ENCODE assay signal across 11 cellular contexts in genomic region chr3:129558076-129558771, GRCh38. TPM values are rescaled to one million over a fixed set of nuclear protein-coding genes. Genes with fewer than 3 reads are reported as not detected.
DNase-seq lines count a peak whose midpoint lies in the region; ATAC-seq, FAIRE-seq and TF ChIP-seq lines count a peak whose summit lies in the region.
"Had no signal": no experiment of that assay in that cellular context is flagged by ENCODE, and none has a peak within 500 bp of the region (broad histone marks: within the 10 kb centered on the region; RNA-seq: fewer than 3 reads in every experiment).

No MANE protein-coding gene starts in this region.

- CTCF ChIA-PET in HepG2 (lab: Yijun Ruan, JAX; ENCODE audit: low intra/inter-chr PET ratio, low total read pairs): no interaction called here
- CTCF ChIA-PET in GM12878 (lab: Yijun Ruan, JAX): interaction anchor here (0.8 to 1.0 kb wide), 2 partner anchors 40 to 68 kb away, joined by 3 read pairs; no protein-coding TSS in a partner anchor

- BruUV-seq in HepG2 (replicated peaks; lab: Mats Ljungman, UMichigan) (no TSS peak), GM12878 (replicated peaks; lab: Mats Ljungman, UMichigan) (no TSS peak)

- H3K27me3 Mint-ChIP-seq in natural killer cell (ENCODE audit: low read depth in 2 of 2): peaks cover 3 to 7% of the 10 kb centered on the region in 2 donors

- no peaks in the 10 kb centered on the region for H3K79me2 ChIP-seq in HepG2 (ENCODE audit: insufficient read depth, low read length)
- no peaks in the 10 kb centered on the region for H3K79me2 ChIP-seq in GM12878 (ENCODE audit: control insufficient read depth, insufficient read depth, low read length)

- peaks cover 9 to 17% of the 10 kb centered on the region in 2 experiments; a peak in 3 of 5 replicates for H3K36me3 ChIP-seq in HepG2 (replicated peaks in 1 of 2; ENCODE audit: control insufficient read depth in 1 of 2, insufficient read depth in 2 of 2, low read length in 2 of 2)
- H3K36me3 ChIP-seq in right lobe of liver: no peaks in the 10 kb centered on the region
- H3K36me3 ChIP-seq in GM12878 (ENCODE audit: control insufficient read depth in 2 of 2, insufficient read depth in 2 of 2, low read length in 1 of 2): no peaks in the 10 kb centered on the region
- no peaks in the 10 kb centered on the region for H3K36me3 ChIP-seq in breast epithelium

- ATAC-seq in HepG2 (no peak), right lobe of liver (no peak), GM12878 (no peak), natural killer cell (peak; percentile 69 to 85 (median 72)), GM21367 (IDR thresholded peaks at IDR 0.05; ENCODE audit: unreplicated experiment) (no peak), GM18505 (IDR thresholded peaks at IDR 0.05; ENCODE audit: unreplicated experiment) (no peak)

- H3K4me3 ChIP-seq in HepG2 (replicated peaks in 1 of 3; ENCODE audit: insufficient read depth in 1 of 3, low read depth in 2 of 3, low read length in 3 of 3) (no peak overlapping the region), right lobe of liver (no peak overlapping the region), GM12878 (no peak overlapping the region), breast epithelium (no peak overlapping the region)

- 97% methylated on average over 14 of the region's 15 CpGs for WGBS in HepG2 (ENCODE audit: low lambda C conversion rate)
- 72% methylated on average over 11 of the region's 15 CpGs for WGBS in right lobe of liver (ENCODE audit: insufficient coverage, low coverage, low lambda C conversion rate, missing lambda C conversion rate)
- WGBS in GM12878 (ENCODE audit: insufficient coverage, insufficient replicate concordance, low lambda C conversion rate, missing lambda C conversion rate): 52% methylated on average over 15 of the region's 15 CpGs

- peak overlapping the region; percentile 76 for H3K4me3 Mint-ChIP-seq in natural killer cell

- TF ChIP-seq RAD21 in HepG2 (CRISPR knock-in tag; IDR thresholded peaks at IDR 0.05) (no peak), GM12878 (IDR thresholded peaks at IDR 0.05; ENCODE audit: insufficient read depth, low read depth, low read length) (no peak)

- H3K9ac ChIP-seq in HepG2 (ENCODE audit: insufficient read depth, low read depth, low read length): 0 out of 2 replicates have a peak overlapping the region, but pooled peaks have one; percentile 3
- H3K9ac ChIP-seq in GM12878 (ENCODE audit: control insufficient read depth, insufficient read depth, low read length): no peak overlapping the region

- no peaks in the 10 kb centered on the region for H3K36me3 Mint-ChIP-seq in natural killer cell

- in situ Hi-C loops in HepG2 (cut with HindIII; ENCODE audit: extremely low pct_ligation_motif_present, low pct_unique_long_range_greater_than_20kb) (no loop called here), GM12878 (cut with MboI) (no loop called here)

- peak overlapping the region; percentile 79 to 92 for H3K27ac Mint-ChIP-seq in natural killer cell

- intact Hi-C loops in HepG2 (cut with micrococcal nuclease; ENCODE audit: unreplicated experiment): loop anchor here (10.0 kb wide), 1 partner anchor 63 kb away; no protein-coding TSS in a partner anchor
- intact Hi-C loops in right lobe of liver (cut with DNase I): no loop called here
- intact Hi-C loops in GM12878 (cut with micrococcal nuclease; ENCODE audit: unreplicated experiment): no loop called here
- intact Hi-C loops in natural killer cell (cut with micrococcal nuclease): no loop called here
- intact Hi-C loops in breast epithelium (cut with DNase I; ENCODE audit: low total_unique reads): no loop called here

- H3K4me1 Mint-ChIP-seq in natural killer cell: peaks cover 36 to 49% of the 10 kb centered on the region in 2 donors

- H3K27ac ChIP-seq in HepG2 (ENCODE audit: extremely low read length, insufficient read depth, low read length) (peak overlapping the region; percentile 69), right lobe of liver (no peak overlapping the region), GM12878 (ENCODE audit: control insufficient read depth, insufficient read depth) (no peak overlapping the region), breast epithelium (peak overlapping the region in 1 of 2 donors; percentile 77)
- H3K27ac ChIP-seq: RWPE1 had no signal

- H3K4me1 ChIP-seq in HepG2 (ENCODE audit: insufficient read depth, low read length): peaks cover 35% of the 10 kb centered on the region
- H3K4me1 ChIP-seq in right lobe of liver: peaks cover 0 to 5% (median 0%) of the 10 kb centered on the region in 4 donors
- no peaks in the 10 kb centered on the region for H3K4me1 ChIP-seq in GM12878 (ENCODE audit: control insufficient read depth, insufficient read depth, low read length)
- peaks cover 0 to 9% of the 10 kb centered on the region in 2 donors for H3K4me1 ChIP-seq in breast epithelium

- TF ChIP-seq EP300 in HepG2 (IDR thresholded peaks at IDR 0.05; ENCODE audit: low read depth in 2 of 2, low read length in 2 of 2) (no peak), HepG2 (CRISPR knock-in tag; IDR thresholded peaks at IDR 0.05; ENCODE audit: borderline replicate concordance) (no peak), GM12878 (IDR thresholded peaks at IDR 0.05; ENCODE audit: borderline replicate concordance in 1 of 2, control insufficient read depth in 1 of 2, low read depth in 2 of 2, low read length in 2 of 2) (no peak)

- no peak overlapping the region for H2AFZ ChIP-seq in HepG2 (ENCODE audit: low read length)
- H2AFZ ChIP-seq in GM12878 (ENCODE audit: control insufficient read depth, low read depth, low read length): peak overlapping the region; percentile 51; the same call in 1 of the 2 replicates

- H3K9me3 ChIP-seq in HepG2 (ENCODE audit: low read length): no peaks in the 10 kb centered on the region
- no peaks in the 10 kb centered on the region for H3K9me3 ChIP-seq in right lobe of liver
- H3K9me3 ChIP-seq in GM12878 (replicated peaks; ENCODE audit: control insufficient read depth, insufficient read depth, low read length): no peaks in the 10 kb centered on the region
- H3K9me3 ChIP-seq in breast epithelium: no peaks in the 10 kb centered on the region

- FAIRE-seq in HepG2 (lab: Jason Lieb, UNC): no peak
- FAIRE-seq in GM12878 (lab: Jason Lieb, UNC): no peak

- RAD21 ChIA-PET in GM12878 (lab: Charles Lee; ENCODE audit: unreplicated experiment): no interaction called here

- no peak for TF ChIP-seq CTCF in HepG2 (CRISPR knock-in tag; IDR thresholded peaks at IDR 0.05)
- no peak for TF ChIP-seq CTCF in right lobe of liver (IDR thresholded peaks at IDR 0.05)
- no peak for TF ChIP-seq CTCF in GM12878 (IDR thresholded peaks at IDR 0.05 in 2 of 3, conservative IDR thresholded peaks at IDR 0.05 in 1 of 3; ENCODE audit: control insufficient read depth in 2 of 3, extremely low read depth in 1 of 3, insufficient read depth in 1 of 3, low read depth in 3 of 3, low read length in 3 of 3)
- no peak for TF ChIP-seq CTCF in natural killer cell (IDR thresholded peaks at IDR 0.05)
- no peak for TF ChIP-seq CTCF in breast epithelium (IDR thresholded peaks at IDR 0.05)

- POLR2A ChIA-PET in HepG2 (lab: Yijun Ruan, JAX): interaction anchor here (0.9 to 2.2 kb wide), 6 partner anchors 19 to 68 kb away, joined by 3 to 12 read pairs (median 8); no protein-coding TSS in a partner anchor
- POLR2A ChIA-PET in GM12878 (lab: Charles Lee): no interaction called here

- H3K27me3 ChIP-seq in HepG2 (ENCODE audit: control insufficient read depth in 1 of 2, insufficient read depth in 2 of 2, low read length in 2 of 2): no peaks in the 10 kb centered on the region; a peak in 1 of 5 replicates
- no peaks in the 10 kb centered on the region for H3K27me3 ChIP-seq in right lobe of liver
- H3K27me3 ChIP-seq in GM12878 (replicated peaks in 1 of 2; ENCODE audit: control insufficient read depth in 2 of 2, insufficient read depth in 2 of 2, low read length in 1 of 2): peaks cover 0 to 2% of the 10 kb centered on the region in 2 experiments; a peak in 1 of 4 replicates
- no peaks in the 10 kb centered on the region for H3K27me3 ChIP-seq in breast epithelium

- H3K9me3 Mint-ChIP-seq in natural killer cell: no peaks in the 10 kb centered on the region

- H4K20me1 ChIP-seq in HepG2 (ENCODE audit: insufficient read depth, low read length) (no peaks in the 10 kb centered on the region), GM12878 (ENCODE audit: control insufficient read depth, insufficient read depth) (no peaks in the 10 kb centered on the region)

- SMC1A ChIA-PET in GM12878 (lab: Charles Lee; ENCODE audit: uncharacterized antibody, unreplicated experiment): no interaction called here

- H3K4me2 ChIP-seq in HepG2 (ENCODE audit: low read depth, low read length): no peak overlapping the region
- no peak overlapping the region for H3K4me2 ChIP-seq in GM12878 (ENCODE audit: control insufficient read depth, insufficient read depth)

- TF ChIP-seq POLR2A in HepG2 (IDR thresholded peaks at IDR 0.05; ENCODE audit: insufficient read depth in 1 of 2, low read depth in 2 of 2, low read length in 2 of 2): no peak
- TF ChIP-seq POLR2A in right lobe of liver (IDR thresholded peaks at IDR 0.05): no peak
- TF ChIP-seq POLR2A in GM12878 (IDR thresholded peaks at IDR 0.05; ENCODE audit: low read depth, low read length): no peak
- TF ChIP-seq POLR2A in breast epithelium (IDR thresholded peaks at IDR 0.05): no peak
- no peak for TF ChIP-seq POLR2A in GM18505 (IDR thresholded peaks at IDR 0.05; ENCODE audit: borderline replicate concordance, extremely low read depth, insufficient read depth, insufficient read length)

- DNase-seq in HepG2 (ENCODE audit: low spot score): no peak
- DNase-seq in right lobe of liver: no peak
- no peak for DNase-seq in GM12878 (ENCODE audit: low read depth, low spot score)
- DNase-seq in natural killer cell: no peak
- DNase-seq in breast epithelium (ENCODE audit: low spot score in 2 of 2): no peak
- DNase-seq in GM03348 (ENCODE audit: low spot score): no peak
- DNase-seq: activated CD4-positive, alpha-beta T cell treated with anti-CD3 and anti-CD28 coated beads for 48 hours; NCI-H1436 had no signal

RNA-seq across cellular contexts. Expression of gene H1-8, which starts 15.2 kb away (rescaled TPM):
- total RNA-seq in HepG2 (2016; rRNA removed; fragmentation: Illumina TruSeq; extraction: Trizol) (not detected in 2 replicates), right lobe of liver (not detected), GM12878 (2014; rRNA removed) (not detected in 2 replicates), GM12878 (2014; rRNA removed; fragmentation: Illumina TruSeq; extraction: Trizol) (not detected in 2 replicates), GM12878 (2021) (not detected in 2 replicates), natural killer cell (not detected), breast epithelium (not detected)
- total RNA-seq in HepG2 (2016; cell fraction: cytosol; rRNA removed; fragmentation: Illumina TruSeq; extraction: Trizol; ENCODE audit: low read depth): not detected in 2 replicates
- not detected in 2 replicates for total RNA-seq in HepG2 (2016; cell fraction: insoluble cytoplasmic fraction; rRNA removed; fragmentation: Illumina TruSeq; extraction: Trizol)
- total RNA-seq in HepG2 (2016; cell fraction: membrane; rRNA removed; fragmentation: Illumina TruSeq; extraction: Trizol): not detected in 2 replicates
- total RNA-seq in HepG2 (2016; cell fraction: nucleus; rRNA removed; fragmentation: Illumina TruSeq; extraction: Trizol): not detected in 2 replicates
- polyA plus RNA-seq in HepG2 (2011; rRNA removed) (0.08 TPM in 1 of 2 replicates, not detected in the other), GM12878 (2011; rRNA removed) (not detected in 2 replicates), GM12878 (2014; fragmentation: Illumina TruSeq; extraction: Trizol) (not detected in 2 replicates), GM12878 (2014; fragmentation: Nextera tagmentation; extraction: Ambion mirVana) (not detected), GM12878 (2014; rRNA removed) (not detected in 2 replicates), GM12878 (2016; fragmentation: Nextera tagmentation; extraction: Ambion mirVana) (not detected)
- 0.09 and 0.12 TPM in 2 replicates for polyA plus RNA-seq in HepG2 (2011; cell fraction: cytosol; rRNA removed)
- polyA plus RNA-seq in HepG2 (2011; cell fraction: nucleus; rRNA removed): not detected in 2 replicates
- not detected in 2 replicates for polyA plus RNA-seq in HepG2 (2012)
- polyA plus RNA-seq in HepG2 (2016; cell fraction: cytosol; fragmentation: Illumina TruSeq; extraction: Trizol; ENCODE audit: low read depth): not detected in 2 replicates
- polyA plus RNA-seq in HepG2 (2016; cell fraction: insoluble cytoplasmic fraction; fragmentation: Illumina TruSeq; extraction: Trizol; ENCODE audit: low read depth): not detected in 2 replicates
- polyA plus RNA-seq in HepG2 (2016; cell fraction: membrane; fragmentation: Illumina TruSeq; extraction: Trizol; ENCODE audit: low read depth): not detected in 2 replicates
- polyA plus RNA-seq in HepG2 (2016; cell fraction: nucleus; fragmentation: Illumina TruSeq; extraction: Trizol; ENCODE audit: insufficient read depth, low read depth): not detected in 2 replicates
- polyA minus RNA-seq in HepG2 (2011; rRNA and poly(A)+ RNA removed; ENCODE audit: low replicate concordance): not detected in 2 replicates
- polyA minus RNA-seq in HepG2 (2011; cell fraction: cytosol; rRNA and poly(A)+ RNA removed): not detected in 2 replicates
- not detected in 2 replicates for polyA minus RNA-seq in HepG2 (2011; cell fraction: nucleus; rRNA and poly(A)+ RNA removed)
- total RNA-seq in GM12878 (2013; cell fraction: nucleolus; rRNA removed): not detected in 2 replicates
- polyA plus RNA-seq in GM12878 (2011; ENCODE audit: low read depth): not detected
- polyA plus RNA-seq in GM12878 (2011; cell fraction: cytosol; rRNA removed): not detected in 2 replicates
- not detected in 2 replicates for polyA plus RNA-seq in GM12878 (2011; cell fraction: nucleus; rRNA removed)
- not detected in 2 replicates for polyA plus RNA-seq in GM12878 (2012)
- polyA minus RNA-seq in GM12878 (2011; rRNA and poly(A)+ RNA removed): not detected in 2 replicates
- polyA minus RNA-seq in GM12878 (2011; cell fraction: cytosol; rRNA and poly(A)+ RNA removed): not detected in 2 replicates
- not detected in 2 replicates for polyA minus RNA-seq in GM12878 (2011; cell fraction: nucleus; rRNA and poly(A)+ RNA removed)

RNA-seq across cellular contexts. Expression of gene RHO, which starts 29.8 kb away (rescaled TPM):
- total RNA-seq in HepG2 (2016; rRNA removed; fragmentation: Illumina TruSeq; extraction: Trizol) (not detected in 2 replicates), right lobe of liver (not detected), GM12878 (2014; rRNA removed) (not detected in 2 replicates), GM12878 (2014; rRNA removed; fragmentation: Illumina TruSeq; extraction: Trizol) (not detected in 2 replicates), GM12878 (2021) (not detected in 2 replicates), natural killer cell (not detected), breast epithelium (under 1 TPM in 1 of 3 donors, not detected in 2; 0.15 TPM)
- not detected in 2 replicates for total RNA-seq in HepG2 (2016; cell fraction: cytosol; rRNA removed; fragmentation: Illumina TruSeq; extraction: Trizol; ENCODE audit: low read depth)
- total RNA-seq in HepG2 (2016; cell fraction: insoluble cytoplasmic fraction; rRNA removed; fragmentation: Illumina TruSeq; extraction: Trizol): not detected in 2 replicates
- total RNA-seq in HepG2 (2016; cell fraction: membrane; rRNA removed; fragmentation: Illumina TruSeq; extraction: Trizol): not detected in 2 replicates
- not detected in 2 replicates for total RNA-seq in HepG2 (2016; cell fraction: nucleus; rRNA removed; fragmentation: Illumina TruSeq; extraction: Trizol)
- polyA plus RNA-seq in HepG2 (2011; rRNA removed) (not detected in 2 replicates), GM12878 (2011; rRNA removed) (not detected in 2 replicates), GM12878 (2014; fragmentation: Illumina TruSeq; extraction: Trizol) (not detected in 2 replicates), GM12878 (2014; fragmentation: Nextera tagmentation; extraction: Ambion mirVana) (not detected), GM12878 (2014; rRNA removed) (not detected in 2 replicates), GM12878 (2016; fragmentation: Nextera tagmentation; extraction: Ambion mirVana) (not detected)
- not detected in 2 replicates for polyA plus RNA-seq in HepG2 (2011; cell fraction: cytosol; rRNA removed)
- 0.05 TPM in 1 of 2 replicates, not detected in the other for polyA plus RNA-seq in HepG2 (2011; cell fraction: nucleus; rRNA removed)
- not detected in 2 replicates for polyA plus RNA-seq in HepG2 (2012)
- polyA plus RNA-seq in HepG2 (2016; cell fraction: cytosol; fragmentation: Illumina TruSeq; extraction: Trizol; ENCODE audit: low read depth): not detected in 2 replicates
- polyA plus RNA-seq in HepG2 (2016; cell fraction: insoluble cytoplasmic fraction; fragmentation: Illumina TruSeq; extraction: Trizol; ENCODE audit: low read depth): not detected in 2 replicates
- not detected in 2 replicates for polyA plus RNA-seq in HepG2 (2016; cell fraction: membrane; fragmentation: Illumina TruSeq; extraction: Trizol; ENCODE audit: low read depth)
- polyA plus RNA-seq in HepG2 (2016; cell fraction: nucleus; fragmentation: Illumina TruSeq; extraction: Trizol; ENCODE audit: insufficient read depth, low read depth): not detected in 2 replicates
- not detected in 2 replicates for polyA minus RNA-seq in HepG2 (2011; rRNA and poly(A)+ RNA removed; ENCODE audit: low replicate concordance)
- polyA minus RNA-seq in HepG2 (2011; cell fraction: cytosol; rRNA and poly(A)+ RNA removed): not detected in 2 replicates
- not detected in 2 replicates for polyA minus RNA-seq in HepG2 (2011; cell fraction: nucleus; rRNA and poly(A)+ RNA removed)
- total RNA-seq in GM12878 (2013; cell fraction: nucleolus; rRNA removed): not detected in 2 replicates
- polyA plus RNA-seq in GM12878 (2011; ENCODE audit: low read depth): not detected
- not detected in 2 replicates for polyA plus RNA-seq in GM12878 (2011; cell fraction: cytosol; rRNA removed)
- not detected in 2 replicates for polyA plus RNA-seq in GM12878 (2011; cell fraction: nucleus; rRNA removed)
- polyA plus RNA-seq in GM12878 (2012): not detected in 2 replicates
- not detected in 2 replicates for polyA minus RNA-seq in GM12878 (2011; rRNA and poly(A)+ RNA removed)
- polyA minus RNA-seq in GM12878 (2011; cell fraction: cytosol; rRNA and poly(A)+ RNA removed): not detected in 2 replicates
- not detected in 2 replicates for polyA minus RNA-seq in GM12878 (2011; cell fraction: nucleus; rRNA and poly(A)+ RNA removed)

RNA-seq across cellular contexts. Expression of gene PLXND1, which starts 48.3 kb away (rescaled TPM):
- total RNA-seq in HepG2 (2016; rRNA removed; fragmentation: Illumina TruSeq; extraction: Trizol) (15.9 and 25.3 TPM in 2 replicates), right lobe of liver (10 to 100 TPM; 27.0 to 48.8 (median 29.6) TPM), GM12878 (2014; rRNA removed) (0.16 TPM in 1 of 2 replicates, not detected in the other), GM12878 (2014; rRNA removed; fragmentation: Illumina TruSeq; extraction: Trizol) (not detected in 2 replicates), GM12878 (2021) (0.66 and 2.3 TPM in 2 replicates), natural killer cell (100 to 1,000 TPM; 135 to 214 (median 189) TPM), breast epithelium (100 to 1,000 TPM in 2 of 3 donors, 10 to 100 TPM in 1; 53.6 to 187 (median 118) TPM)
- 6.6 and 10.2 TPM in 2 replicates for total RNA-seq in HepG2 (2016; cell fraction: cytosol; rRNA removed; fragmentation: Illumina TruSeq; extraction: Trizol; ENCODE audit: low read depth)
- 17.4 and 18.7 TPM in 2 replicates for total RNA-seq in HepG2 (2016; cell fraction: insoluble cytoplasmic fraction; rRNA removed; fragmentation: Illumina TruSeq; extraction: Trizol)
- total RNA-seq in HepG2 (2016; cell fraction: membrane; rRNA removed; fragmentation: Illumina TruSeq; extraction: Trizol): 20.1 and 23.5 TPM in 2 replicates
- 31.2 and 42.9 TPM in 2 replicates for total RNA-seq in HepG2 (2016; cell fraction: nucleus; rRNA removed; fragmentation: Illumina TruSeq; extraction: Trizol)
- polyA plus RNA-seq in HepG2 (2011; rRNA removed) (42.0 and 51.9 TPM in 2 replicates), GM12878 (2011; rRNA removed) (0.01 TPM in 1 of 2 replicates, not detected in the other), GM12878 (2014; fragmentation: Illumina TruSeq; extraction: Trizol) (not detected in 2 replicates), GM12878 (2014; fragmentation: Nextera tagmentation; extraction: Ambion mirVana) (not detected), GM12878 (2014; rRNA removed) (0.08 and 0.72 TPM in 2 replicates), GM12878 (2016; fragmentation: Nextera tagmentation; extraction: Ambion mirVana) (not detected)
- polyA plus RNA-seq in HepG2 (2011; cell fraction: cytosol; rRNA removed): 32.8 and 38.1 TPM in 2 replicates
- 227 and 266 TPM in 2 replicates for polyA plus RNA-seq in HepG2 (2011; cell fraction: nucleus; rRNA removed)
- 48.7 and 95.9 TPM in 2 replicates for polyA plus RNA-seq in HepG2 (2012)
- polyA plus RNA-seq in HepG2 (2016; cell fraction: cytosol; fragmentation: Illumina TruSeq; extraction: Trizol; ENCODE audit: low read depth): 4.4 and 4.6 TPM in 2 replicates
- 20.5 and 26.7 TPM in 2 replicates for polyA plus RNA-seq in HepG2 (2016; cell fraction: insoluble cytoplasmic fraction; fragmentation: Illumina TruSeq; extraction: Trizol; ENCODE audit: low read depth)
- 14.3 and 14.5 TPM in 2 replicates for polyA plus RNA-seq in HepG2 (2016; cell fraction: membrane; fragmentation: Illumina TruSeq; extraction: Trizol; ENCODE audit: low read depth)
- polyA plus RNA-seq in HepG2 (2016; cell fraction: nucleus; fragmentation: Illumina TruSeq; extraction: Trizol; ENCODE audit: insufficient read depth, low read depth): 87.9 and 89.2 TPM in 2 replicates
- 25.6 and 59.9 TPM in 2 replicates for polyA minus RNA-seq in HepG2 (2011; rRNA and poly(A)+ RNA removed; ENCODE audit: low replicate concordance)
- 30.9 and 54.1 TPM in 2 replicates for polyA minus RNA-seq in HepG2 (2011; cell fraction: cytosol; rRNA and poly(A)+ RNA removed)
- polyA minus RNA-seq in HepG2 (2011; cell fraction: nucleus; rRNA and poly(A)+ RNA removed): 61.7 and 71.7 TPM in 2 replicates
- 1.1 and 1.7 TPM in 2 replicates for total RNA-seq in GM12878 (2013; cell fraction: nucleolus; rRNA removed)
- polyA plus RNA-seq in GM12878 (2011; ENCODE audit: low read depth): 0.49 TPM
- polyA plus RNA-seq in GM12878 (2011; cell fraction: cytosol; rRNA removed): 0.04 TPM in 1 of 2 replicates, not detected in the other
- 0.45 and 0.51 TPM in 2 replicates for polyA plus RNA-seq in GM12878 (2011; cell fraction: nucleus; rRNA removed)
- 0.29 and 0.51 TPM in 2 replicates for polyA plus RNA-seq in GM12878 (2012)
- 0.44 and 0.46 TPM in 2 replicates for polyA minus RNA-seq in GM12878 (2011; rRNA and poly(A)+ RNA removed)
- polyA minus RNA-seq in GM12878 (2011; cell fraction: cytosol; rRNA and poly(A)+ RNA removed): not detected in 2 replicates
- polyA minus RNA-seq in GM12878 (2011; cell fraction: nucleus; rRNA and poly(A)+ RNA removed): not detected in 2 replicates

Comparison
In these comparisons a context has a peak if more than half of its experiments do, and no peak if none do; other contexts are left out.
1. ATAC-seq: peak in natural killer cell (3 of 3); none in HepG2 (single experiment), right lobe of liver (0 of 4), GM12878 (single experiment), GM21367 (single experiment) and GM18505 (single experiment).
2. Of the 75 proteins assayed by ChIP-seq in both HepG2 and GM12878: peak only in HepG2: none; only in GM12878: NR2F1; in both: none; in neither: 74.